12 cellular contexts compared by ENCODE assay signal in genomic region chrX:353566-354535, GRCh38.
"Had no signal": no experiment of that assay in that cellular context is flagged by ENCODE, and none has a peak within 500 bp of the region (broad histone marks: within the 10 kb centered on the region; RNA-seq: fewer than 3 reads in every experiment).

No MANE protein-coding gene starts in this region.

- H3K4me3 Mint-ChIP-seq: central memory CD8-positive, alpha-beta T cell; dendritic cell treated with granulocyte-macrophage colony-stimulating factor and Interleukin-4, amounts not matched to agents 40 ng/mL and 50 ng/mL, for 4 days had no signal

- DNase-seq: activated CD4-positive, alpha-beta T cell treated with anti-CD3 and anti-CD28 coated beads for 48 hours; activated CD8-positive, alpha-beta memory T cell treated with anti-CD3 and anti-CD28 coated beads for 24 hours; activated naive CD4-positive, alpha-beta T cell treated with anti-CD3 and anti-CD28 coated beads, Interleukin-2, amount 50 U/mL, for 16 hours; body of pancreas; small intestine; T-helper 9 cell; trophoblast cell had no signal

- H3K4me3 ChIP-seq: body of pancreas, left lung had no signal

- H3K4me1 ChIP-seq: body of pancreas, left lung, parathyroid adenoma had no signal

- H3K27me3 Mint-ChIP-seq: central memory CD8-positive, alpha-beta T cell; dendritic cell treated with granulocyte-macrophage colony-stimulating factor and Interleukin-4, amounts not matched to agents 40 ng/mL and 50 ng/mL, for 4 days had no signal

- H3K9me3 ChIP-seq: body of pancreas had no signal

- H3K27ac ChIP-seq: body of pancreas, left lung, parathyroid adenoma had no signal

- ATAC-seq: body of pancreas, left lung had no signal

- H3K9me3 Mint-ChIP-seq: central memory CD8-positive, alpha-beta T cell had no signal

- H3K27ac Mint-ChIP-seq: activated T-helper 2 cell treated with anti-CD3 and anti-CD28 coated beads, Interferon-gamma antibody, Interleukin-2, Interleukin-4, amounts not matched to agents 10 μg/mL and 5 μg/mL and 100 μg/mL, durations not matched to agents 14 hours and 24 hours and 36 hours; dendritic cell treated with granulocyte-macrophage colony-stimulating factor and Interleukin-4, amounts not matched to agents 40 ng/mL and 50 ng/mL, for 4 days had no signal

- H3K27me3 ChIP-seq: body of pancreas, left lung had no signal
